In the genomic region with DNA sequence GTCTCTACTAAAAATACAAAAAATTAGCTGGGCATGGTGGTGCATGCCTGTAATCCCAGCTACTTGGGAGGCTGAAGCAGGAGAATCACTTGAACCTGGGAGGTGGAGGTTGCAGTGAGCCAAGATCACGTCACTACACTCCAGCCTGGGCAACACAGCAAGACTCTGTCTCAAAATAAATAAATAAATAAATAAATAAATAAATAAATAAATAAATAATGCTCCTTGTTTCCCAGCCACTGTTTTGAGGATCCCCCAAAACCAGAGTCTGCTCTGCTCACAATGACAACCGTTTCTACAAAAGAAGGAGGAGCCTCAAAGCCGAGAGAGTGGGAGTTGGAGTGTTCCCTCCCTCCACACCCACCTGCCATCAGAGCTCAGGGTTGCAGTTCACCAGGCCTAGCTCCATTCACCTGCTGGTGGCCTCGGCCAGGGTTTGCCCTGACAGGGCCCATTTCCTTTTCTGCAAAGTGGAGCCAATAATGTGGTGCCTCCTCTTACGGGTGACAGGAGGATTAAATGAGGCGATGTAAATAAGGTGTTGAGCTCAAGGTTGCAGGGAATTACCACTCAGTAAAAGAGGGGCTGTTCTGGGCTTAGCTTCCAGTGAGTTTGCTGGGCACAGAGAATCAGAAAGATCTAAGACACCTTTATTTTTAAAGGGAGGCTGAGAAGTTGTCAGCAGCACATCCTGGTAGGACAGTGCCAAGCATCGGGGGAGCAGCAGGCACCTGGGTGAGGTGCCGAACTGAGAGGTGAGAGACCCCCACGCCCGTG, we compare ENCODE assay signal across 18 cellular contexts. TPM values are rescaled to one million over a fixed set of nuclear protein-coding genes. Genes with fewer than 3 reads are reported as not detected.
DNase-seq lines count a peak whose midpoint lies in the region; ATAC-seq and TF ChIP-seq lines count a peak whose summit lies in the region.
"Had no signal": no experiment of that assay in that cellular context is flagged by ENCODE, and none has a peak within 500 bp of the region (broad histone marks: within the 10 kb centered on the region; RNA-seq: fewer than 3 reads in every experiment).

No MANE protein-coding gene starts in this region.

- H3K9me3 Mint-ChIP-seq in osteocyte (ENCODE audit: unreplicated experiment) = no peaks in the 10 kb centered on the region
- H3K9me3 Mint-ChIP-seq: activated CD4-positive, alpha-beta T cell treated with anti-CD3 and anti-CD28 coated beads, Interleukin-2, amount 10 ng/mL, durations not matched to agents 24 days and 14 days; activated naive CD8-positive, alpha-beta T cell treated with anti-CD3 and anti-CD28 coated beads for 36 hours; CD4-positive, alpha-beta T cell; mesothelial cell of epicardium; neural crest cell had no signal

- H3K27me3 ChIP-seq in HL-60 (ENCODE audit: insufficient read depth, poor library complexity, severe bottlenecking) (no peaks in the 10 kb centered on the region), SJCRH30 (no peaks in the 10 kb centered on the region; the same call in 1 of the 2 replicates)

- TF ChIP-seq CTCF in HL-60 (IDR thresholded peaks at IDR 0.05; ENCODE audit: insufficient read depth, low read length) = no peak
- no peak for TF ChIP-seq CTCF in osteocyte (IDR thresholded peaks at IDR 0.05)

- peaks cover 55% of the 10 kb centered on the region for H3K4me1 Mint-ChIP-seq in osteocyte (ENCODE audit: unreplicated experiment)

- H3K27me3 Mint-ChIP-seq in osteocyte (ENCODE audit: unreplicated experiment) = no peaks in the 10 kb centered on the region

- no peaks in the 10 kb centered on the region for H3K36me3 Mint-ChIP-seq in osteocyte (ENCODE audit: unreplicated experiment)
- H3K36me3 Mint-ChIP-seq: activated naive CD8-positive, alpha-beta T cell treated with anti-CD3 and anti-CD28 coated beads for 36 hours; mesothelial cell of epicardium had no signal

- no peak overlapping the region for H3K4me3 Mint-ChIP-seq in osteocyte (ENCODE audit: unreplicated experiment)
- H3K4me3 Mint-ChIP-seq: activated CD4-positive, alpha-beta T cell treated with anti-CD3 and anti-CD28 coated beads, Interleukin-2, amount 10 ng/mL, durations not matched to agents 24 days and 14 days; activated naive CD8-positive, alpha-beta T cell treated with anti-CD3 and anti-CD28 coated beads for 36 hours; mesothelial cell of epicardium; neural crest cell had no signal

- H3K27ac Mint-ChIP-seq in osteocyte (ENCODE audit: unreplicated experiment) = peak overlapping the region; percentile 7
- H3K27ac Mint-ChIP-seq: activated CD4-positive, alpha-beta T cell treated with anti-CD3 and anti-CD28 coated beads, Interleukin-2, amount 10 ng/mL, durations not matched to agents 24 days and 14 days; activated naive CD8-positive, alpha-beta T cell treated with anti-CD3 and anti-CD28 coated beads for 36 hours; CD4-positive, alpha-beta T cell had no signal

- H3K36me3 ChIP-seq in SJCRH30 = no peaks in the 10 kb centered on the region

- no peaks in the 10 kb centered on the region for H3K9me3 ChIP-seq in SJCRH30 (replicated peaks)

- H3K4me3 ChIP-seq in HL-60 (replicated peaks; ENCODE audit: insufficient read depth, low read length) (no peak overlapping the region), SJCRH30 (no peak overlapping the region)

- no peak for ATAC-seq in GM18873 (IDR thresholded peaks at IDR 0.05; ENCODE audit: low FRiP score, unreplicated experiment)

- H3K27ac ChIP-seq in HL-60 (replicated peaks) = peak overlapping the region; percentile 74; the same call in 1 of the 2 replicates
- peak overlapping the region; percentile 85 for H3K27ac ChIP-seq in caudate nucleus (ENCODE audit: low read depth, low read length)
- no peak overlapping the region for H3K27ac ChIP-seq in SJCRH30

- H3K4me1 ChIP-seq in SJCRH30 = peaks cover 17% of the 10 kb centered on the region

- peak in 2 of 3 experiments; percentile 10 to 18 for DNase-seq in NCI-H1417 (lab: John Stamatoyannopoulos, UW)
- no peak for DNase-seq in NCI-H1417 treated with DMSO at 0.1 percent for 48 hours (lab: John Stamatoyannopoulos, UW)
- no peak for DNase-seq in HL-60 (ENCODE audit: low read depth in 1 of 2, low spot score in 1 of 2)
- peak in 4 of 61 donors; percentile 10 to 46 (median 34) for DNase-seq in caudate nucleus (lab: John Stamatoyannopoulos, UW)
- DNase-seq in osteocyte (ENCODE audit: extremely low spot score, unreplicated experiment) = peak; percentile 72
- no peak for DNase-seq in middle frontal gyrus (ENCODE audit: extremely low spot score, low spot score)
- DNase-seq in SJCRH30 = no peak
- DNase-seq: activated CD4-positive, alpha-beta T cell treated with anti-CD3 and anti-CD28 coated beads, Interleukin-2, amount 10 ng/mL, durations not matched to agents 24 days and 14 days; activated naive CD8-positive, alpha-beta T cell treated with anti-CD3 and anti-CD28 coated beads for 36 hours; CD4-positive, alpha-beta T cell; effector CD4-positive, alpha-beta T cell; OCI-M1; stimulated activated CD4-positive, alpha-beta T cell treated with anti-CD3 and anti-CD28 coated beads, Interleukin-15, amount 100 ng/mL, for 24 hours; stimulated activated naive CD4-positive, alpha-beta T cell treated with Interleukin-2 at 50 U/mL for 16 hours; T-helper 9 cell had no signal

RNA-seq across cellular contexts. Expression of a gene that starts 25.5 kb away (rescaled TPM):
- total RNA-seq in osteocyte = 0.57 and 1.3 TPM in 2 replicates
- not detected in 2 replicates for total RNA-seq in SJCRH30 (2014; rRNA removed; shearing (Covaris generic))

Comparison
In these comparisons a context has a peak if more than half of its experiments do, and no peak if none do; other contexts are left out.
1. DNase-seq: peak in NCI-H1417 (2 of 3) and osteocyte (single experiment); none in NCI-H1417 treated with DMSO at 0.1 percent for 48 hours (single experiment), HL-60 (0 of 2), middle frontal gyrus (single experiment) and SJCRH30 (0 of 2).